ENCODE assay signal across 19 cellular contexts in the genomic region with DNA sequence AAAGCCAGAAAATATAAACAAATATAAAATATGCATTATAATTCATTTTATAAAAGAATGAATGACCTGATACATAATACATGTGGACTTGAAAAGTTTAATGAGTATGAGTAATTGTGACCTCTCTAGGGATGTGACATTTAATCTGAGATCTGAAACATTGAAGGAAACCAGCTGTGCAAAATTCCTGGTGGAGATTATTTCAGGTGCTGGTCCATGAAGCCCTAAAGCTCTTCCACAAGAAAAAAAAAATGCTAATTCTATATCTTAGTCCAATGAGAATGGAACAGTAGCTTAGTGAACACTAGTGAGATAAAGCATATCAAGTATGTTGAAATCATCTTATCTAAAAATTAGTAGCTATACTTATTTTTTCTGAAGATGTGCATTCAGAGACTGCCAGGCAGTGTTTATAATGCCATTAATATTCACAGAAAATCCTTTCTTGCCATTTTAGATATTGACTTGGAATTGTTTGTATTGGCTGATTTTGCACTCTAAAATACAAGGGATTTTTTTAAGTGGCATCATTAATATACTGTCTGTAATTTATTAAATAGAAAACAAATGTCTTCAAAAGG.
DNase-seq lines count a peak whose midpoint lies in the region; ATAC-seq lines count a peak whose summit lies in the region.
"Had no signal": no experiment of that assay in that cellular context is flagged by ENCODE, and none has a peak within 500 bp of the region (broad histone marks: within the 10 kb centered on the region; RNA-seq: fewer than 3 reads in every experiment).

No MANE protein-coding gene starts in this region.

- ATAC-seq in HG02870 (IDR thresholded peaks at IDR 0.05; ENCODE audit: unreplicated experiment) (no peak), HG02610 (IDR thresholded peaks at IDR 0.05; ENCODE audit: unreplicated experiment) (no peak)
- no peak for ATAC-seq in stimulated activated naive CD8-positive, alpha-beta T cell treated with anti-CD3 and anti-CD28 coated beads, Interleukin-15, Interleukin-2, amounts not matched to agents 100 U/mL and 50 U/mL, for 24 hours
- ATAC-seq: A549, T-helper 17 cell had no signal

- DNase-seq in COLO829 (ENCODE audit: low spot score) (peak; percentile 16), LHCN-M2 (ENCODE audit: low read depth) (peak; percentile 3), NCI-H524 (lab: John Stamatoyannopoulos, UW) (peak; percentile 35 to 77), fibroblast of peridontal ligament (ENCODE audit: extremely low read depth) (peak; percentile 10)
- no peak for DNase-seq in activated CD4-positive, CD25-positive, alpha-beta regulatory T cell (lab: John Stamatoyannopoulos, UW)
- no peak for DNase-seq in stimulated activated naive CD8-positive, alpha-beta T cell treated with anti-CD3 and anti-CD28 coated beads, Interleukin-15, Interleukin-2, amounts not matched to agents 100 U/mL and 50 U/mL, for 24 hours
- DNase-seq: CD4-positive, CD25-positive, alpha-beta regulatory T cell; COR-L47; DMS153; GOT3; HCEC 1CT; NCI-H1417 treated with DMSO at 0.1 percent for 48 hours; NCI-H1930; OCI-M1; SW 1271; T-helper 17 cell had no signal

Comparison
In these comparisons a context has a peak if more than half of its experiments do, and no peak if none do; other contexts are left out.
1. DNase-seq: peak in COLO829 (single experiment), LHCN-M2 (single experiment), NCI-H524 (2 of 2) and fibroblast of peridontal ligament (single experiment); none in activated CD4-positive, CD25-positive, alpha-beta regulatory T cell (0 of 4) and stimulated activated naive CD8-positive, alpha-beta T cell treated with anti-CD3 and anti-CD28 coated beads, Interleukin-15, Interleukin-2, amounts not matched to agents 100 U/mL and 50 U/mL, for 24 hours (single experiment).